In genomic region chr1:67647036-67647798, GRCh38 we compare ENCODE assay signal across 9 cellular contexts. TPM values are rescaled to one million over a fixed set of nuclear protein-coding genes. Genes with fewer than 3 reads are reported as not detected.
DNase-seq lines count a peak whose midpoint lies in the region; ATAC-seq and TF ChIP-seq lines count a peak whose summit lies in the region.
"Had no signal": no experiment of that assay in that cellular context is flagged by ENCODE, and none has a peak within 500 bp of the region (broad histone marks: within the 10 kb centered on the region; RNA-seq: fewer than 3 reads in every experiment).

No MANE protein-coding gene starts in this region.

- intact Hi-C loops in tibial artery (cut with DNase I; ENCODE audit: low total_unique reads) = no loop called here

- no peaks in the 10 kb centered on the region for H3K36me3 ChIP-seq in HUES64 (ENCODE audit: insufficient read depth, low read length)
- no peaks in the 10 kb centered on the region for H3K36me3 ChIP-seq in cardiac muscle cell
- no peaks in the 10 kb centered on the region for H3K36me3 ChIP-seq in tibial artery

- 0 out of 2 replicates have a peak overlapping the region, but pooled peaks have one; percentile 2 for H3K9ac ChIP-seq in HUES64 (ENCODE audit: low read depth, low read length)

- H3K27me3 ChIP-seq in HUES64 (ENCODE audit: insufficient read depth, low read length) = no peaks in the 10 kb centered on the region
- no peaks in the 10 kb centered on the region for H3K27me3 ChIP-seq in cardiac muscle cell
- H3K27me3 ChIP-seq in tibial artery = no peaks in the 10 kb centered on the region

- TF ChIP-seq CTCF in cardiac muscle cell (IDR thresholded peaks at IDR 0.05; ENCODE audit: low read depth, low read length) (no peak), tibial artery (IDR thresholded peaks at IDR 0.05) (no peak)

- no peak overlapping the region for H3K4me3 ChIP-seq in HUES64 (ENCODE audit: low read length)
- no peak overlapping the region for H3K4me3 ChIP-seq in cardiac muscle cell
- H3K4me3 ChIP-seq in tibial artery = no peak overlapping the region
- H3K4me3 ChIP-seq: GM12878 had no signal

- no peak for ATAC-seq in GM19035 (IDR thresholded peaks at IDR 0.05; ENCODE audit: unreplicated experiment)
- no peak for ATAC-seq in GM21786 (IDR thresholded peaks at IDR 0.05; ENCODE audit: unreplicated experiment)

- H3K4me1 ChIP-seq in HUES64 (ENCODE audit: insufficient read depth, low read length) (peaks cover 27% of the 10 kb centered on the region; the same call in 1 of the 2 replicates), cardiac muscle cell (ENCODE audit: low read depth) (peaks cover 31% of the 10 kb centered on the region), tibial artery (peaks cover 0 to 32% (median 26%) of the 10 kb centered on the region in 4 donors)

- 80% methylated on average over 7 of the region's 7 CpGs for WGBS in HUES64

- H3K9me3 ChIP-seq in HUES64 (ENCODE audit: insufficient read depth, low read depth, low read length) = no peaks in the 10 kb centered on the region
- H3K9me3 ChIP-seq in cardiac muscle cell (ENCODE audit: low read depth) = no peaks in the 10 kb centered on the region
- no peaks in the 10 kb centered on the region for H3K9me3 ChIP-seq in tibial artery

- H3K27ac ChIP-seq in HUES64 (ENCODE audit: low read depth, low read length) = no peak overlapping the region
- H3K27ac ChIP-seq in cardiac muscle cell = peak overlapping the region; percentile 76
- peak overlapping the region; percentile 68 to 71 for H3K27ac ChIP-seq in tibial artery

- DNase-seq in SK-N-DZ (ENCODE audit: low spot score) (peak; percentile 24), cardiac muscle cell (ENCODE audit: low read depth in 1 of 2, low spot score in 1 of 2) (peak; percentile 69 to 74), tibial artery (no peak), OCI-M1 (lab: John Stamatoyannopoulos, UW) (no peak)
- no peak for DNase-seq in activated T-cell treated with anti-CD3 and anti-CD28 coated beads, Interleukin-2, amount 50 U/mL, for 1 hour

RNA-seq across cellular contexts. Expression of gene GADD45A, which starts 37.8 kb away (rescaled TPM):
- 12.3 TPM for polyA plus RNA-seq in HUES64 (2013, experiment 1 of 2)
- polyA plus RNA-seq in HUES64 (2013, experiment 2 of 2) = 14.5 TPM
- polyA plus RNA-seq in SK-N-DZ (2014; cell fraction: cytosol; rRNA removed) = 21.2 and 29.5 TPM in 2 replicates
- 57.2 and 60.1 TPM in 2 replicates for polyA plus RNA-seq in SK-N-DZ (2014; cell fraction: nucleus; rRNA removed)
- 73.6 and 84.2 TPM in 2 replicates for total RNA-seq in cardiac muscle cell
- polyA plus RNA-seq in cardiac muscle cell = 106 and 112 TPM in 2 replicates

Comparison
In these comparisons a context has a peak if more than half of its experiments do, and no peak if none do; other contexts are left out.
1. DNase-seq: peak in SK-N-DZ (single experiment) and cardiac muscle cell (2 of 2); none in tibial artery (0 of 2), OCI-M1 (single experiment) and activated T-cell treated with anti-CD3 and anti-CD28 coated beads, Interleukin-2, amount 50 U/mL, for 1 hour (single experiment).